25 cellular contexts compared by ENCODE assay signal in genomic region chr22:45934168-45934564, GRCh38. TPM values are rescaled to one million over a fixed set of nuclear protein-coding genes. Genes with fewer than 3 reads are reported as not detected.
"Had no signal": no experiment of that assay in that cellular context is flagged by ENCODE, and none has a peak within 500 bp of the region (broad histone marks: within the 10 kb centered on the region; RNA-seq: fewer than 3 reads in every experiment).

No MANE protein-coding gene starts in this region.

- H3K9me3 ChIP-seq: lower lobe of right lung, stomach, vagina had no signal

- ATAC-seq: activated CD8-positive, alpha-beta memory T cell treated with anti-CD3 and anti-CD28 coated beads, Interleukin-2, amount 10 ng/mL, durations not matched to agents 7 days and 5 days; left colon; natural killer cell treated with Interleukin-12 subunit alpha and Interleukin-12 subunit beta and Interleukin-15 and Interleukin-18, amount 100 ng/mL, for 72 hours had no signal

- H3K4me1 Mint-ChIP-seq: activated CD4-positive, alpha-beta memory T cell treated with anti-CD3 and anti-CD28 coated beads, Interleukin-2, amount 10 ng/mL, durations not matched to agents 7 days and 5 days; activated CD8-positive, alpha-beta memory T cell treated with anti-CD3 and anti-CD28 coated beads, Interleukin-2, amount 10 ng/mL, durations not matched to agents 7 days and 5 days; activated naive CD8-positive, alpha-beta T cell treated with anti-CD3 and anti-CD28 coated beads for 36 hours had no signal

- H3K36me3 ChIP-seq: lower lobe of right lung, stomach, vagina had no signal

- H3K4me3 Mint-ChIP-seq: activated CD4-positive, alpha-beta memory T cell treated with anti-CD3 and anti-CD28 coated beads, Interleukin-2, amount 10 ng/mL, durations not matched to agents 7 days and 5 days; activated CD8-positive, alpha-beta memory T cell treated with anti-CD3 and anti-CD28 coated beads, Interleukin-2, amount 10 ng/mL, durations not matched to agents 7 days and 5 days; activated naive CD8-positive, alpha-beta T cell treated with anti-CD3 and anti-CD28 coated beads for 36 hours; brain; mesothelial cell of epicardium; natural killer cell treated with Interleukin-12 subunit alpha and Interleukin-12 subunit beta and Interleukin-15 and Interleukin-18, amount 100 ng/mL, for 72 hours had no signal

- H3K4me1 ChIP-seq: lower lobe of right lung had no signal

- H3K27ac ChIP-seq: dorsolateral prefrontal cortex, lower lobe of right lung, vagina had no signal

- H3K36me3 Mint-ChIP-seq: activated CD8-positive, alpha-beta memory T cell treated with anti-CD3 and anti-CD28 coated beads, Interleukin-2, amount 10 ng/mL, durations not matched to agents 7 days and 5 days; activated naive CD8-positive, alpha-beta T cell treated with anti-CD3 and anti-CD28 coated beads for 36 hours; natural killer cell treated with Interleukin-12 subunit alpha and Interleukin-12 subunit beta and Interleukin-15 and Interleukin-18, amount 100 ng/mL, for 72 hours had no signal

- H3K9me3 Mint-ChIP-seq: activated CD4-positive, alpha-beta memory T cell treated with anti-CD3 and anti-CD28 coated beads, Interleukin-2, amount 10 ng/mL, durations not matched to agents 7 days and 5 days; natural killer cell treated with Interleukin-12 subunit alpha and Interleukin-12 subunit beta and Interleukin-15 and Interleukin-18, amount 100 ng/mL, for 72 hours had no signal

- H3K27ac Mint-ChIP-seq: activated CD4-positive, alpha-beta memory T cell treated with anti-CD3 and anti-CD28 coated beads, Interleukin-2, amount 10 ng/mL, durations not matched to agents 7 days and 5 days; activated CD8-positive, alpha-beta memory T cell treated with anti-CD3 and anti-CD28 coated beads, Interleukin-2, amount 10 ng/mL, durations not matched to agents 7 days and 5 days; activated naive CD8-positive, alpha-beta T cell treated with anti-CD3 and anti-CD28 coated beads for 36 hours; natural killer cell treated with Interleukin-12 subunit alpha and Interleukin-12 subunit beta and Interleukin-15 and Interleukin-18, amount 100 ng/mL, for 72 hours; progenitor cell of endocrine pancreas had no signal

- H3K4me3 ChIP-seq: dorsolateral prefrontal cortex, lower lobe of right lung, vagina had no signal

- DNase-seq: activated CD4-positive, alpha-beta memory T cell treated with anti-CD3 and anti-CD28 coated beads, Interleukin-2, amount 10 ng/mL, durations not matched to agents 7 days and 5 days; activated CD4-positive, alpha-beta T cell treated with anti-CD3 and anti-CD28 coated beads for 48 hours; activated CD4-positive, CD25-positive, alpha-beta regulatory T cell; activated CD8-positive, alpha-beta memory T cell treated with anti-CD3 and anti-CD28 coated beads, Interleukin-2, amount 10 ng/mL, durations not matched to agents 7 days and 5 days; activated naive CD4-positive, alpha-beta T cell; activated naive CD8-positive, alpha-beta T cell treated with anti-CD3 and anti-CD28 coated beads for 36 hours; central memory CD4-positive, alpha-beta T cell; foreskin melanocyte; glutamatergic neuron; hippocampal formation; left colon; lower lobe of right lung; stimulated activated CD4-positive, alpha-beta T cell treated with anti-CD3 and anti-CD28 coated beads, Interleukin-15, amount 100 ng/mL, for 24 hours; stimulated activated CD4-positive, alpha-beta T cell treated with anti-CD3 and anti-CD28 coated beads, Interleukin-2, amount 100 ng/mL, for 48 hours; trophoblast cell had no signal

- H3K27me3 ChIP-seq: vagina had no signal

RNA-seq across cellular contexts. Expression of gene WNT7B, which starts 42.8 kb away (rescaled TPM):
- total RNA-seq: activated CD4-positive, alpha-beta memory T cell treated with anti-CD3 and anti-CD28 coated beads, Interleukin-2, amount 10 ng/mL, durations not matched to agents 7 days and 5 days; activated CD8-positive, alpha-beta memory T cell treated with anti-CD3 and anti-CD28 coated beads, Interleukin-2, amount 10 ng/mL, durations not matched to agents 7 days and 5 days; activated naive CD8-positive, alpha-beta T cell treated with anti-CD3 and anti-CD28 coated beads for 36 hours; left colon; natural killer cell treated with Interleukin-12 subunit alpha and Interleukin-12 subunit beta and Interleukin-15 and Interleukin-18, amount 100 ng/mL, for 72 hours; skeletal muscle tissue; stomach; T-helper 2 cell treated with Interferon-gamma antibody and Interleukin-4, amounts not matched to agents 100 ng/mL and 5 ng/mL, for 36 hours had no signal
- polyA plus RNA-seq: fibroblast of lung had no signal
